In genomic region chr7:151888079-151888673, GRCh38 we compare ENCODE assay signal across 1 cellular context.
TF ChIP-seq lines count a peak whose summit lies in the region.

No MANE protein-coding gene starts in this region.

TF ChIP-seq in GM23338, 12 proteins besides CTCF, POLR2A, EP300 and RAD21 (continued from another document):
- TF ChIP-seq ETS1 (IDR thresholded peaks at IDR 0.05) = no peak
- no peak for TF ChIP-seq ZNF462 (CRISPR knock-in tag; IDR thresholded peaks at IDR 0.05)
- no peak for TF ChIP-seq EZH2phosphoT487 (IDR thresholded peaks at IDR 0.05; ENCODE audit: unreplicated experiment)
- TF ChIP-seq JUNB (IDR thresholded peaks at IDR 0.05; ENCODE audit: unreplicated experiment) = no peak
- TF ChIP-seq ZNF114 (CRISPR knock-in tag; IDR thresholded peaks at IDR 0.05) = no peak
- TF ChIP-seq STAT1 (IDR thresholded peaks at IDR 0.05; ENCODE audit: unreplicated experiment) = no peak
- TF ChIP-seq, protein P1, sequence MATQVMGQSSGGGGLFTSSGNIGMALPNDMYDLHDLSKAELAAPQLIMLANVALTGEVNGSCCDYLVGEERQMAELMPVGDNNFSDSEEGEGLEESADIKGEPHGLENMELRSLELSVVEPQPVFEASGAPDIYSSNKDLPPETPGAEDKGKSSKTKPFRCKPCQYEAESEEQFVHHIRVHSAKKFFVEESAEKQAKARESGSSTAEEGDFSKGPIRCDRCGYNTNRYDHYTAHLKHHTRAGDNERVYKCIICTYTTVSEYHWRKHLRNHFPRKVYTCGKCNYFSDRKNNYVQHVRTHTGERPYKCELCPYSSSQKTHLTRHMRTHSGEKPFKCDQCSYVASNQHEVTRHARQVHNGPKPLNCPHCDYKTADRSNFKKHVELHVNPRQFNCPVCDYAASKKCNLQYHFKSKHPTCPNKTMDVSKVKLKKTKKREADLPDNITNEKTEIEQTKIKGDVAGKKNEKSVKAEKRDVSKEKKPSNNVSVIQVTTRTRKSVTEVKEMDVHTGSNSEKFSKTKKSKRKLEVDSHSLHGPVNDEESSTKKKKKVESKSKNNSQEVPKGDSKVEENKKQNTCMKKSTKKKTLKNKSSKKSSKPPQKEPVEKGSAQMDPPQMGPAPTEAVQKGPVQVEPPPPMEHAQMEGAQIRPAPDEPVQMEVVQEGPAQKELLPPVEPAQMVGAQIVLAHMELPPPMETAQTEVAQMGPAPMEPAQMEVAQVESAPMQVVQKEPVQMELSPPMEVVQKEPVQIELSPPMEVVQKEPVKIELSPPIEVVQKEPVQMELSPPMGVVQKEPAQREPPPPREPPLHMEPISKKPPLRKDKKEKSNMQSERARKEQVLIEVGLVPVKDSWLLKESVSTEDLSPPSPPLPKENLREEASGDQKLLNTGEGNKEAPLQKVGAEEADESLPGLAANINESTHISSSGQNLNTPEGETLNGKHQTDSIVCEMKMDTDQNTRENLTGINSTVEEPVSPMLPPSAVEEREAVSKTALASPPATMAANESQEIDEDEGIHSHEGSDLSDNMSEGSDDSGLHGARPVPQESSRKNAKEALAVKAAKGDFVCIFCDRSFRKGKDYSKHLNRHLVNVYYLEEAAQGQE (IDR thresholded peaks at IDR 0.05; ENCODE audit: unreplicated experiment) = no peak
- TF ChIP-seq CREB1 (CRISPR knock-in tag; IDR thresholded peaks at IDR 0.05; ENCODE audit: low read depth) = no peak
- no peak for TF ChIP-seq ZNF331 (CRISPR knock-in tag; IDR thresholded peaks at IDR 0.05; ENCODE audit: low read depth)
- TF ChIP-seq EZH2 (IDR thresholded peaks at IDR 0.05; ENCODE audit: low read depth, unreplicated experiment) = no peak
- TF ChIP-seq POLR2AphosphoS5 (IDR thresholded peaks at IDR 0.05; ENCODE audit: low read depth) = no peak
